ENCODE assay signal across 30 cellular contexts in genomic region chr16:2081201-2081600, GRCh38.
"Had no signal": no experiment of that assay in that cellular context is flagged by ENCODE, and none has a peak within 500 bp of the region (broad histone marks: within the 10 kb centered on the region; RNA-seq: fewer than 3 reads in every experiment).

No MANE protein-coding gene starts in this region.

- DNase-seq: activated CD4-positive, alpha-beta memory T cell treated with anti-CD3 and anti-CD28 coated beads, Interleukin-2, amount 10 ng/mL, durations not matched to agents 7 days and 5 days; activated CD4-positive, alpha-beta T cell treated with anti-CD3 and anti-CD28 coated beads for 1 hour; activated CD4-positive, alpha-beta T cell treated with anti-CD3 and anti-CD28 coated beads for 48 hours; activated CD4-positive, CD25-positive, alpha-beta regulatory T cell; activated CD8-positive, alpha-beta memory T cell treated with anti-CD3 and anti-CD28 coated beads for 24 hours; activated CD8-positive, alpha-beta memory T cell treated with anti-CD3 and anti-CD28 coated beads, Interleukin-2, amount 10 ng/mL, durations not matched to agents 7 days and 5 days; activated CD8-positive, alpha-beta memory T cell treated with anti-CD3 and anti-CD28 coated beads, Interleukin-2, amount 50 U/mL, for 48 hours; activated effector memory CD4-positive, alpha-beta T cell treated with Interleukin-2 at 50 U/mL for 16 hours; activated naive CD4-positive, alpha-beta T cell; activated naive CD4-positive, alpha-beta T cell treated with anti-CD3 and anti-CD28 coated beads, Interleukin-2, amount 50 U/mL, for 16 hours; activated naive CD8-positive, alpha-beta T cell treated with anti-CD3 and anti-CD28 coated beads for 36 hours; activated T-cell treated with anti-CD3 and anti-CD28 coated beads, Interleukin-2, amount 50 U/mL, for 48 hours; amniotic stem cell; aorta; brain microvascular endothelial cell; NCI-H1105; NCI-H1417 treated with DMSO at 0.1 percent for 48 hours; NCI-H187 treated with DMSO at 0.1 percent for 48 hours; NCI-H2081; NCI-H2171 treated with DMSO at 0.1 percent for 48 hours; NCI-H2227 treated with DMSO at 0.1 percent for 48 hours; NCI-H446 treated with DMSO at 0.1 percent for 48 hours; NCI-H524; PC-3; Peyer's patch; RPMI8226; T1000; WERI-Rb-1 had no signal

- ATAC-seq: activated CD8-positive, alpha-beta memory T cell treated with anti-CD3 and anti-CD28 coated beads, Interleukin-2, amount 10 ng/mL, durations not matched to agents 7 days and 5 days; PC-3; Right ventricle myocardium inferior had no signal

- H3K9me3 ChIP-seq: Peyer's patch had no signal

- H3K27me3 ChIP-seq: brain microvascular endothelial cell, cardiac muscle cell, Peyer's patch had no signal

- H3K4me3 ChIP-seq: cardiac muscle cell, Peyer's patch had no signal

- H3K27ac ChIP-seq: brain microvascular endothelial cell, cardiac muscle cell, Peyer's patch had no signal
